2 cellular contexts compared by ENCODE assay signal in the genomic region with DNA sequence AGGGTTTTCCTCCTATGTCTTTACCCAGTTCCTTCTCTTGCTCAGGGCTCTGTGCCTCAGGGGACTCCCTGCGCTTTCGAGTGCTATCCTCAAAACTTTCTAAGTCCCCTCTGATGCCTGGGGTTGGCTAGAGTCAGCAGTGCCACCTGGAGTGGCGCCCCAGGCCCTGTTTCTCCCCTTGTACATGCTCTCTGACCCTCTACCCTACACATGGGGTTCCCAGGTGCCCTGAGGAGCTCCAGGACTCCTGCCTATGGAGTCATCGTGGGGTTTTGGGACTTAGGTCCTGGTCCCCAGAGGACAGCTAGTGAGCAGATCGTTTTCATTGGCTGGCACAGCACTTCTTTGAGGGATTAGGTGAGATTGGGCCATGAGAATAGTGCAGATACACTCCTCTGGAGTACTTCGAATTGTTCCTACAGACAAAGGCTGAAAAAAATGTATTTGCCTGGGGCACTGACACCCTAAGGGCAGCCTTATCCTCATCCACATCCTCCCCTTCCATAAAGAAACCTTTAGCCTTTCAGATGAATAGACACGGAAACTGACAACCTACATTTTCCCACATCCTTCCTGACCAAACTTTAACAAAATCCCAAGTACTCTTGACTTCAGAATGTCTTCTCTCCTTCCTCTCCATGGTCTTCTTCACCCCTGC.
TF ChIP-seq lines count a peak whose summit lies in the region.

No MANE protein-coding gene starts in this region.

TF ChIP-seq in IMR-90, 13 proteins besides CTCF, POLR2A, EP300 and RAD21:
- no peak for TF ChIP-seq NFE2L2 (IDR thresholded peaks at IDR 0.05; ENCODE audit: low read depth, low read length)
- TF ChIP-seq MXI1 (IDR thresholded peaks at IDR 0.05; ENCODE audit: borderline replicate concordance, low read depth, low read length) = no peak
- TF ChIP-seq RFX5 (IDR thresholded peaks at IDR 0.05; ENCODE audit: low read depth, low read length) = no peak

TF ChIP-seq in H1, 55 proteins besides CTCF, POLR2A, EP300 and RAD21:
- no peak for TF ChIP-seq TEAD4 (IDR thresholded peaks at IDR 0.05; ENCODE audit: low read depth, low read length)
- no peak for TF ChIP-seq BCL11A (IDR thresholded peaks at IDR 0.05; ENCODE audit: low read depth in 2 of 2, low read length in 2 of 2)
- TF ChIP-seq SUZ12 (IDR thresholded peaks at IDR 0.05; ENCODE audit: low read length) = no peak
- TF ChIP-seq HDAC2 (IDR thresholded peaks at IDR 0.05; ENCODE audit: borderline replicate concordance in 1 of 2, low read depth in 2 of 2, low read length in 2 of 2) = no peak
- no peak for TF ChIP-seq SP2 (IDR thresholded peaks at IDR 0.05; ENCODE audit: low read length)
- no peak for TF ChIP-seq CBX5 (IDR thresholded peaks at IDR 0.05; ENCODE audit: low read depth, low read length)
- TF ChIP-seq SP4 (IDR thresholded peaks at IDR 0.05; ENCODE audit: low read length) = no peak
